14 cellular contexts compared by ENCODE assay signal in the genomic region with DNA sequence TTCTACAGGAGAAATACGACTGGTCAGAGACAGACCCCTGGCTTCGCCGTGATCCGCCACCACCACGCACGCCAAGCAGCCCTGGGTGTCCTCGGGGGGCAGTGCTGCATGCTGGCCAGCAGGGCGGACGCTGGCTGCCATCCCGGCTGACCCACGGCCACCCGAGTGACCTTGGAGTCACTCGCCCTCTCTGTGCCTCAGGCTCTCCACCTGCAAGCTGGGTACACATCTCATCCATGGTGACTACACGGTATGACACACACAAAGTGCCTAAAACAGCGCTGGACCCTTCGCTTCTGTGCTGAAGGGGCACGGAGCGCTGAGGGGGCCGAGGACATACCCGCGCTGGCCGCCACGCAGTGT.
"Had no signal": no experiment of that assay in that cellular context is flagged by ENCODE, and none has a peak within 500 bp of the region (broad histone marks: within the 10 kb centered on the region; RNA-seq: fewer than 3 reads in every experiment).

No MANE protein-coding gene starts in this region.

- H3K4me1 Mint-ChIP-seq: activated naive CD8-positive, alpha-beta T cell treated with anti-CD3 and anti-CD28 coated beads for 36 hours; central memory CD8-positive, alpha-beta T cell had no signal

- DNase-seq: activated CD4-positive, alpha-beta T cell treated with anti-CD3 and anti-CD28 coated beads, Interleukin-2, amount 10 ng/mL, durations not matched to agents 24 days and 14 days; activated CD4-positive, CD25-positive, alpha-beta regulatory T cell; activated CD8-positive, alpha-beta memory T cell treated with anti-CD3 and anti-CD28 coated beads for 24 hours; activated gamma-delta T cell treated with Interleukin-2 at 50 U/mL for 16 hours; activated naive CD8-positive, alpha-beta T cell treated with anti-CD3 and anti-CD28 coated beads for 36 hours; cortex of kidney; effector memory CD4-positive, alpha-beta T cell; heart right ventricle; ovary; stomach; T-helper 2 cell had no signal

- H3K9me3 ChIP-seq: ovary had no signal

- H3K27ac ChIP-seq: heart right ventricle, ovary, stomach had no signal

- H3K36me3 Mint-ChIP-seq: activated naive CD8-positive, alpha-beta T cell treated with anti-CD3 and anti-CD28 coated beads for 36 hours; brain had no signal

- H3K4me3 ChIP-seq: heart right ventricle, ovary, stomach had no signal

- H3K27me3 ChIP-seq: ovary, stomach had no signal

- H3K4me1 ChIP-seq: heart right ventricle, stomach had no signal

- H3K9me3 Mint-ChIP-seq: activated CD4-positive, alpha-beta T cell treated with anti-CD3 and anti-CD28 coated beads, Interleukin-2, amount 10 ng/mL, durations not matched to agents 24 days and 14 days; activated naive CD8-positive, alpha-beta T cell treated with anti-CD3 and anti-CD28 coated beads for 36 hours had no signal

- ATAC-seq: heart right ventricle, sciatic nerve had no signal

- H3K36me3 ChIP-seq: heart right ventricle, ovary, stomach had no signal

- H3K4me3 Mint-ChIP-seq: activated CD4-positive, alpha-beta T cell treated with anti-CD3 and anti-CD28 coated beads, Interleukin-2, amount 10 ng/mL, durations not matched to agents 24 days and 14 days; activated naive CD8-positive, alpha-beta T cell treated with anti-CD3 and anti-CD28 coated beads for 36 hours; brain; central memory CD8-positive, alpha-beta T cell had no signal

- H3K27ac Mint-ChIP-seq: activated CD4-positive, alpha-beta T cell treated with anti-CD3 and anti-CD28 coated beads, Interleukin-2, amount 10 ng/mL, durations not matched to agents 24 days and 14 days; activated naive CD8-positive, alpha-beta T cell treated with anti-CD3 and anti-CD28 coated beads for 36 hours had no signal
